ENCODE assay signal across 20 cellular contexts in the genomic region with DNA sequence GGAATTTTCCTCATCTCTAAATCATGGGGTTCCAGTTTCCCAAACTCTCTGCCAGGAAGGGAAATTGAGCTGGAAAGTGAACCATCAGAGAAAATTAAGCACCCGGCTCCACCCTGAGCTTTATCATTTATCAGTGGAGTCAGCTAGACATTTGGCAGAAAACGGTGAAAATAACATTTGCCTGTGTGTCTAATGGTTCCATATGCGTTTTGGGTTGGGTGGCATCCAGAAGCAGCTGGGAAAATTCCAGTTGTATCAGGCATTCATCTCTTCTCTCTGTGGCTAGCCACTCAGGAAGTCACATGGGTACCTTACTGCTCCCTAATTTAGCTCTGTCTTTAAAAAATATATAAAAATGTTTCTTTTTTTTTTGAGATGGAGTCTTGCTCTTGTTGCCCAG. TPM values are rescaled to one million over a fixed set of nuclear protein-coding genes. Genes with fewer than 3 reads are reported as not detected.
A peak's percentile ranks its signal among the peaks of the same experiment; 100 is the strongest.
DNase-seq lines count a peak whose midpoint lies in the region; ATAC-seq and TF ChIP-seq lines count a peak whose summit lies in the region.
"Had no signal": no experiment of that assay in that cellular context is flagged by ENCODE, and none has a peak within 500 bp of the region (broad histone marks: within the 10 kb centered on the region; RNA-seq: fewer than 3 reads in every experiment).

No MANE protein-coding gene starts in this region.

- no peaks in the 10 kb centered on the region for H3K79me1 ChIP-seq in H9 (ENCODE audit: insufficient read depth, low read depth, low read length, poor library complexity, severe bottlenecking)

- H3K9me3 Mint-ChIP-seq in H9 = no peaks in the 10 kb centered on the region
- H3K9me3 Mint-ChIP-seq: activated T-helper 17 cell treated with anti-CD3 and anti-CD28 coated beads, Interleukin-2, amount 50 U/mL, for 72 hours; central memory CD8-positive, alpha-beta T cell; neural progenitor cell had no signal

- no peak overlapping the region for H4K8ac ChIP-seq in H9 (replicated peaks; ENCODE audit: insufficient read length, low read depth, low read length)

- H2BK20ac ChIP-seq in H9 (ENCODE audit: low read depth, low read length, poor library complexity, severe bottlenecking) = no peak overlapping the region

- H2AFZ ChIP-seq in H9 (ENCODE audit: low read length) = no peak overlapping the region
- H2AFZ ChIP-seq: neural progenitor cell, PC-9 had no signal

- H3K27ac Mint-ChIP-seq in H9 = no peak overlapping the region
- H3K27ac Mint-ChIP-seq: activated T-helper 17 cell treated with anti-CD3 and anti-CD28 coated beads, Interleukin-2, amount 50 U/mL, for 72 hours; neural progenitor cell had no signal

- no peaks in the 10 kb centered on the region for H3K9me3 ChIP-seq in H9 (ENCODE audit: control insufficient read depth, low read depth, low read length)
- H3K9me3 ChIP-seq: adrenal gland, MG63, stomach, uterus had no signal

- H4K20me1 ChIP-seq in H9 (ENCODE audit: control insufficient read depth, insufficient read depth, insufficient read length) = no peaks in the 10 kb centered on the region

- no peak for TF ChIP-seq CTCF in H9 (conservative IDR thresholded peaks at IDR 0.05)

- H3K27ac ChIP-seq in H9 (ENCODE audit: insufficient read length, low read depth, low read length) = no peak overlapping the region
- H3K27ac ChIP-seq: adrenal gland, neural progenitor cell, PC-9, stomach had no signal

- no peaks in the 10 kb centered on the region for H3K79me2 ChIP-seq in H9 (ENCODE audit: insufficient read depth, low read length)

- WGBS in H9 (ENCODE audit: extremely low coverage, insufficient read length, low lambda C conversion rate) = no CpG with 5 or more reads among the region's 3 CpGs

- no peak overlapping the region for H2BK15ac ChIP-seq in H9 (ENCODE audit: low read depth, low read length)

- no peak overlapping the region for H3K14ac ChIP-seq in H9 (ENCODE audit: insufficient read depth, low read length)

- no peak overlapping the region for H2BK12ac ChIP-seq in H9 (ENCODE audit: insufficient read length, low read depth, low read length)

- H3T11ph ChIP-seq in H9 (ENCODE audit: low read length) = no peak overlapping the region

- DNase-seq in A172 (ENCODE audit: low spot score) (peak; percentile 68), H4 (ENCODE audit: low spot score) (peak; percentile 34), fibroblast of peridontal ligament (ENCODE audit: extremely low read depth) (peak; percentile 87), NOMO-1 (lab: John Stamatoyannopoulos, UW; ENCODE audit: unreplicated experiment in 2 of 2) (no peak), mucosa of gallbladder (ENCODE audit: low spot score) (no peak), H9 (no peak)
- DNase-seq: adrenal gland, COR-L47, GDM1, MG63, NCI-H2081, NCI-H524 treated with DMSO at 0.1 percent for 48 hours, PC-9, stomach, uterus had no signal

- H3K18ac ChIP-seq in H9 (ENCODE audit: insufficient read length, low read depth, low read length) = no peak overlapping the region

- no peak overlapping the region for H4K5ac ChIP-seq in H9 (ENCODE audit: insufficient read length, low read depth, low read length)

- no peaks in the 10 kb centered on the region; the same call in 1 of the 2 replicates for H3K27me3 Mint-ChIP-seq in H9 (ENCODE audit: low read depth)
- H3K27me3 Mint-ChIP-seq: activated T-helper 17 cell treated with anti-CD3 and anti-CD28 coated beads, Interleukin-2, amount 50 U/mL, for 72 hours; central memory CD8-positive, alpha-beta T cell had no signal

- no peak overlapping the region for H3K56ac ChIP-seq in H9 (ENCODE audit: insufficient read length, low read depth, low read length)

- H3K9ac ChIP-seq in H9 (ENCODE audit: extremely low read depth, insufficient read length, low read length) = no peak overlapping the region
- H3K9ac ChIP-seq: neural progenitor cell had no signal

- no peak overlapping the region for H2BK5ac ChIP-seq in H9 (ENCODE audit: insufficient read length, low read length)

- H3K27me3 ChIP-seq in H9 (ENCODE audit: insufficient read depth, low read length) = no peaks in the 10 kb centered on the region
- H3K27me3 ChIP-seq: adrenal gland, MG63, neural progenitor cell, stomach, uterus had no signal

- no peak overlapping the region for H3K4ac ChIP-seq in H9 (ENCODE audit: low read depth, low read length)

- peak; percentile 87 for ATAC-seq in SK-N-SH treated with all-trans-retinoic acid at 6 μM for 48 hours
- ATAC-seq in HG03097 (IDR thresholded peaks at IDR 0.05; ENCODE audit: low FRiP score, unreplicated experiment) = no peak

- no peaks in the 10 kb centered on the region for H3K36me3 Mint-ChIP-seq in H9 (ENCODE audit: insufficient read depth in 1 of 3, low read depth in 3 of 3)
- H3K36me3 Mint-ChIP-seq: neural progenitor cell had no signal

- H3K4me1 ChIP-seq in H9 (ENCODE audit: insufficient read depth, low read length) = no peaks in the 10 kb centered on the region; the same call in 1 of the 2 replicates
- H3K4me1 ChIP-seq: adrenal gland, neural progenitor cell, uterus had no signal

- no peak overlapping the region for H2AK5ac ChIP-seq in H9 (ENCODE audit: insufficient read length, low read length)

- no peak overlapping the region for H3K4me2 ChIP-seq in H9 (ENCODE audit: insufficient read depth, insufficient read length, low read length)
- H3K4me2 ChIP-seq: neural progenitor cell, PC-9 had no signal

- no peak overlapping the region for H4K91ac ChIP-seq in H9 (ENCODE audit: insufficient read length, low read depth, low read length)

- no peak overlapping the region for H3K23ac ChIP-seq in H9 (ENCODE audit: insufficient read length, low read depth, low read length)

- peaks cover 8 to 18% of the 10 kb centered on the region in 2 experiments for H3K4me1 Mint-ChIP-seq in H9
- H3K4me1 Mint-ChIP-seq: central memory CD8-positive, alpha-beta T cell; neural progenitor cell had no signal

- no peak overlapping the region for H2BK120ac ChIP-seq in H9 (ENCODE audit: low read depth, low read length, poor library complexity, severe bottlenecking)

- H3K4me3 Mint-ChIP-seq in H9 = no peak overlapping the region
- H3K4me3 Mint-ChIP-seq: activated T-helper 17 cell treated with anti-CD3 and anti-CD28 coated beads, Interleukin-2, amount 50 U/mL, for 72 hours; central memory CD8-positive, alpha-beta T cell; neural progenitor cell had no signal

- H3K23me2 ChIP-seq in H9 (ENCODE audit: insufficient read length, low read depth, low read length, poor library complexity, severe bottlenecking) = no peaks in the 10 kb centered on the region

TF ChIP-seq in SK-N-SH treated with all-trans-retinoic acid at 6 μM for 48 hours, 23 proteins besides CTCF, POLR2A, EP300 and RAD21:
- TF ChIP-seq ISL1 (CRISPR knock-in tag; IDR thresholded peaks at IDR 0.05) = 0 out of 2 replicates have a peak, but pooled peaks have one; percentile 20
- TF ChIP-seq, protein P1, sequence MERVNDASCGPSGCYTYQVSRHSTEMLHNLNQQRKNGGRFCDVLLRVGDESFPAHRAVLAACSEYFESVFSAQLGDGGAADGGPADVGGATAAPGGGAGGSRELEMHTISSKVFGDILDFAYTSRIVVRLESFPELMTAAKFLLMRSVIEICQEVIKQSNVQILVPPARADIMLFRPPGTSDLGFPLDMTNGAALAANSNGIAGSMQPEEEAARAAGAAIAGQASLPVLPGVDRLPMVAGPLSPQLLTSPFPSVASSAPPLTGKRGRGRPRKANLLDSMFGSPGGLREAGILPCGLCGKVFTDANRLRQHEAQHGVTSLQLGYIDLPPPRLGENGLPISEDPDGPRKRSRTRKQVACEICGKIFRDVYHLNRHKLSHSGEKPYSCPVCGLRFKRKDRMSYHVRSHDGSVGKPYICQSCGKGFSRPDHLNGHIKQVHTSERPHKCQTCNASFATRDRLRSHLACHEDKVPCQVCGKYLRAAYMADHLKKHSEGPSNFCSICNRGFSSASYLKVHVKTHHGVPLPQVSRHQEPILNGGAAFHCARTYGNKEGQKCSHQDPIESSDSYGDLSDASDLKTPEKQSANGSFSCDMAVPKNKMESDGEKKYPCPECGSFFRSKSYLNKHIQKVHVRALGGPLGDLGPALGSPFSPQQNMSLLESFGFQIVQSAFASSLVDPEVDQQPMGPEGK (CRISPR knock-in tag; IDR thresholded peaks at IDR 0.05; ENCODE audit: borderline replicate concordance) = no peak
- TF ChIP-seq TOX (CRISPR knock-in tag; IDR thresholded peaks at IDR 0.05; ENCODE audit: borderline replicate concordance) = no peak
- no peak for TF ChIP-seq SNAI2 (CRISPR knock-in tag; IDR thresholded peaks at IDR 0.05)

RNA-seq across cellular contexts. Expression of a gene that starts 25.4 kb away (rescaled TPM):
- total RNA-seq in A172 (2014; rRNA removed; shearing (Covaris generic)) = 33.8 and 34.2 TPM in 2 replicates
- 21.9 and 22.8 TPM in 2 replicates for total RNA-seq in H4 (2014; rRNA removed; shearing (Covaris generic))
- total RNA-seq in mucosa of gallbladder = 35.3 TPM
- total RNA-seq in H9 (2021) = 12.8 and 13.3 TPM in 2 replicates

Comparison
In these comparisons a context has a peak if more than half of its experiments do, and no peak if none do; other contexts are left out.
1. DNase-seq: peak in A172 (single experiment), H4 (single experiment) and fibroblast of peridontal ligament (single experiment); none in NOMO-1 (0 of 2), mucosa of gallbladder (single experiment) and H9 (single experiment).